Comparison of ENCODE assay signal across 8 cellular contexts in the genomic region with DNA sequence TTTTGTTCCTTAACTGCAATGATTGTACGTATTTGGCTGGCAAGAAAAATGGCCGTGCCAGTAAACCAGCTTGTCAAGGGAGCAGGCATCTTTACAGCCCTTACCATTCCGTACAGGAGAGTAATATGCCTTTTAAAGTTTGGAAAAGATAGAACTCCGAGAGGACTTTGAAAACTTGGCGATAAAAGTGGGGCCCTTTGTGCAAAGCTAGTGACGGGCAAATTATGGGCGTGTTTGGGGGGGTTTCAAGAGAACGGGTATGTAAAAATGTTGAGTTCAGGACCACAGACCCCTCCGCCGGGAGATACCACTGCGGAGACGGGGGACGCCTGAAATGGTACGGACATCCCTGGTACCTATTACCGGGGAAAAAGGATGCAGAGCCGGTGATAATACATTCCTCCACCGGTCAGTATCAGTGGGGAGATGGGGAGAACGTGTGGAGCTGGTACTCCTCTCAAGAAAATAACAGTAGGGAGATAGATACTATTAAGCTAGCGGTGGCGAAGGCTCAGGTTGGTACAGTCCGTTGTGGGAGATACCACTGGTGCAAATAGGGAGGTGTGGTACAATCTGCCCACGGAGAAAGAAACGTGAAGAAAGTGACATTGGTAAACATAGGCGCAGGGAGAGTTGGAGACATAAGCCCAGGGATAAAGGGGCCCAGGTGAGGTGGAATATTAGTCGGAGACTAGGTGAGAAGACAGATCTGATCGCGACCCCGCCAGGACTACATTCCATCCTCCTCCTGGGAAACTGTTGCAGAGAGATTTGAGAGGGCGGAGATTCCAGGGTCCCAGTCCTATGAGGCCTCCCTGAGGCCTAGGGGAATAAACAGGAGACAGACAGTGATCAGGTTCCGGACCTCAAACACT. TPM values are rescaled to one million over a fixed set of nuclear protein-coding genes. Genes with fewer than 3 reads are reported as not detected.
A peak's percentile ranks its signal among the peaks of the same experiment; 100 is the strongest.
DNase-seq lines count a peak whose midpoint lies in the region; ATAC-seq and TF ChIP-seq lines count a peak whose summit lies in the region.

No MANE protein-coding gene starts in this region.

- peaks cover 0 to 6% (median 0%) of the 10 kb centered on the region in 5 donors for H3K27me3 Mint-ChIP-seq in naive thymus-derived CD4-positive, alpha-beta T cell

- H3K9me3 ChIP-seq in Panc1 (ENCODE audit: control insufficient read depth, insufficient read depth, low read depth, low read length): no peaks in the 10 kb centered on the region
- H3K9me3 ChIP-seq in naive thymus-derived CD4-positive, alpha-beta T cell (ENCODE audit: control insufficient read depth in 2 of 3, low read length in 3 of 3): no peaks in the 10 kb centered on the region

- H3K4me2 ChIP-seq in KMS-11: peak overlapping the region; percentile 31; the same call in 1 of the 2 replicates

- peaks cover 6 to 29% (median 10%) of the 10 kb centered on the region in 7 donors for H3K4me1 Mint-ChIP-seq in naive thymus-derived CD4-positive, alpha-beta T cell
- peaks cover 14% of the 10 kb centered on the region for H3K4me1 Mint-ChIP-seq in stimulated activated effector memory CD8-positive, alpha-beta T cell treated with anti-CD3 and anti-CD28 coated beads, Interleukin-12 subunit alpha, Interleukin-12 subunit beta, amount 100 ng/mL, for 72 hours

- POLR2A ChIA-PET in Panc1 (lab: Charles Lee): no interaction called here
- POLR2A ChIA-PET in naive thymus-derived CD4-positive, alpha-beta T cell (lab: Charles Lee): interaction anchor here (0.6 to 1.4 kb wide), 7 partner anchors 18 to 1035 kb away, joined by 3 to 13 read pairs (median 3); partner anchors contain the start of genes ELK1, NDUFB11, RBM10 and RBM3

- H3K36me3 ChIP-seq in KMS-11 (ENCODE audit: insufficient read depth) (no peaks in the 10 kb centered on the region), Panc1 (ENCODE audit: control insufficient read depth, insufficient read depth, low read length) (no peaks in the 10 kb centered on the region)
- no peaks in the 10 kb centered on the region for H3K36me3 ChIP-seq in naive thymus-derived CD4-positive, alpha-beta T cell (ENCODE audit: control insufficient read depth in 2 of 3, insufficient read depth in 3 of 3, low read length in 3 of 3)

- H3K4me1 ChIP-seq in KMS-11 (ENCODE audit: low read depth, poor library complexity, severe bottlenecking): peaks cover 11% of the 10 kb centered on the region
- H3K4me1 ChIP-seq in Panc1 (ENCODE audit: control insufficient read depth, insufficient read depth, low read length): no peaks in the 10 kb centered on the region; the same call in 1 of the 2 replicates
- H3K4me1 ChIP-seq in naive thymus-derived CD4-positive, alpha-beta T cell (ENCODE audit: control insufficient read depth in 2 of 2, insufficient read depth in 2 of 2, low read length in 2 of 2): no peaks in the 10 kb centered on the region

- H3K27ac Mint-ChIP-seq in naive thymus-derived CD4-positive, alpha-beta T cell: peak overlapping the region; percentile 93 to 99 (median 98)
- H3K27ac Mint-ChIP-seq in stimulated activated effector memory CD8-positive, alpha-beta T cell treated with anti-CD3 and anti-CD28 coated beads, Interleukin-12 subunit alpha, Interleukin-12 subunit beta, amount 100 ng/mL, for 72 hours: peak overlapping the region; percentile 98

- no peak for TF ChIP-seq CTCF in KMS-11 (conservative IDR thresholded peaks at IDR 0.05; ENCODE audit: low read depth, low read length)
- TF ChIP-seq CTCF in Panc1 (IDR thresholded peaks at IDR 0.05): no peak

- intact Hi-C loops in Panc1 (cut with micrococcal nuclease; ENCODE audit: unreplicated experiment): no loop called here
- intact Hi-C loops in naive thymus-derived CD4-positive, alpha-beta T cell (cut with micrococcal nuclease): loop anchor here (2.0 to 10.0 kb wide), 5 partner anchors 370 to 879 kb away; partner anchors contain the start of genes NDUFB11 (in 2 of the 2), ARAF (in 1 of the 2), EBP (in 1 of the 2) and ELK1 (in 1 of the 2)

- H4K20me1 ChIP-seq in KMS-11 (ENCODE audit: insufficient read depth): no peaks in the 10 kb centered on the region

- H3K27me3 ChIP-seq in KMS-11 (ENCODE audit: insufficient read depth, low read depth) (no peaks in the 10 kb centered on the region), Panc1 (ENCODE audit: control insufficient read depth, insufficient read depth, low read length) (no peaks in the 10 kb centered on the region)
- H3K27me3 ChIP-seq in naive thymus-derived CD4-positive, alpha-beta T cell (ENCODE audit: control insufficient read depth in 2 of 2, insufficient read depth in 2 of 2, low read length in 2 of 2): no peaks in the 10 kb centered on the region

- H3K4me3 ChIP-seq in KMS-11 (IDR thresholded peaks at IDR 0.05; ENCODE audit: insufficient read depth, low read depth, low read length) (no peak overlapping the region), Panc1 (ENCODE audit: low read depth in 2 of 2, low read length in 2 of 2) (peak overlapping the region; percentile 59 to 68)
- peak overlapping the region; percentile 96 for H3K4me3 ChIP-seq in naive thymus-derived CD4-positive, alpha-beta T cell (ENCODE audit: low read length)

- peak; percentile 64 for DNase-seq in A172 (ENCODE audit: low spot score)
- DNase-seq in Panc1 (ENCODE audit: low read depth, low spot score): no peak
- peak; percentile 59 for DNase-seq in activated T-helper 9 cell treated with anti-CD3 and anti-CD28 coated beads, Interleukin-2, amount 50 U/mL, for 16 hours (ENCODE audit: low read depth)
- peak; percentile 87 for DNase-seq in fibroblast of peridontal ligament (ENCODE audit: extremely low read depth)
- peak; percentile 57 to 90 (median 87) for DNase-seq in naive thymus-derived CD4-positive, alpha-beta T cell
- DNase-seq in stimulated activated effector memory CD8-positive, alpha-beta T cell treated with anti-CD3 and anti-CD28 coated beads, Interleukin-12 subunit alpha, Interleukin-12 subunit beta, amount 100 ng/mL, for 72 hours (ENCODE audit: low spot score in 2 of 2): peak; percentile 57 to 82

- in situ Hi-C loops in Panc1 (cut with HindIII; ENCODE audit: low pct_unique_long_range_greater_than_20kb, low sequenced_read_pairs): no loop called here

- H3K36me3 Mint-ChIP-seq in naive thymus-derived CD4-positive, alpha-beta T cell: no peaks in the 10 kb centered on the region
- H3K36me3 Mint-ChIP-seq in stimulated activated effector memory CD8-positive, alpha-beta T cell treated with anti-CD3 and anti-CD28 coated beads, Interleukin-12 subunit alpha, Interleukin-12 subunit beta, amount 100 ng/mL, for 72 hours: no peaks in the 10 kb centered on the region

- no TSS peak for BruUV-seq in Panc1 (replicated peaks; lab: Mats Ljungman, UMichigan)

- H3K27ac ChIP-seq in KMS-11: peak overlapping the region; percentile 77
- peak overlapping the region; percentile 99 for H3K27ac ChIP-seq in Panc1 (ENCODE audit: low read length)
- H3K27ac ChIP-seq in naive thymus-derived CD4-positive, alpha-beta T cell (ENCODE audit: low read depth, low read length): peak overlapping the region; percentile 87

- peak overlapping the region; percentile 77 for H2AFZ ChIP-seq in KMS-11 (ENCODE audit: low read depth)

- ATAC-seq in GM19023 (IDR thresholded peaks at IDR 0.05; ENCODE audit: unreplicated experiment) (peak; percentile 69), Panc1 (peak; percentile 91)
- peak; percentile 77 for ATAC-seq in naive thymus-derived CD4-positive, alpha-beta T cell
- peak; percentile 77 for ATAC-seq in stimulated activated effector memory CD8-positive, alpha-beta T cell treated with anti-CD3 and anti-CD28 coated beads, Interleukin-12 subunit alpha, Interleukin-12 subunit beta, amount 100 ng/mL, for 72 hours

- peak overlapping the region; percentile 87 for H3K9ac ChIP-seq in KMS-11

- no peaks in the 10 kb centered on the region for H3K79me2 ChIP-seq in KMS-11 (ENCODE audit: insufficient read depth, low read depth)

- H3K9me3 Mint-ChIP-seq in naive thymus-derived CD4-positive, alpha-beta T cell: peaks cover 0 to 6% (median 0%) of the 10 kb centered on the region in 11 donors
- H3K9me3 Mint-ChIP-seq in stimulated activated effector memory CD8-positive, alpha-beta T cell treated with anti-CD3 and anti-CD28 coated beads, Interleukin-12 subunit alpha, Interleukin-12 subunit beta, amount 100 ng/mL, for 72 hours: no peaks in the 10 kb centered on the region

- CTCF ChIA-PET in Panc1 (lab: Charles Lee): interaction anchor here (0.5 kb wide), 1 partner anchor 147 kb away, joined by 3 read pairs; no protein-coding TSS in a partner anchor
- CTCF ChIA-PET in naive thymus-derived CD4-positive, alpha-beta T cell (lab: Charles Lee): interaction anchor here (1.2 kb wide), 1 partner anchor 190 kb away, joined by 5 read pairs; no protein-coding TSS in a partner anchor

- H3K4me3 Mint-ChIP-seq in naive thymus-derived CD4-positive, alpha-beta T cell: peak overlapping the region; percentile 91 to 97 (median 94)
- H3K4me3 Mint-ChIP-seq in stimulated activated effector memory CD8-positive, alpha-beta T cell treated with anti-CD3 and anti-CD28 coated beads, Interleukin-12 subunit alpha, Interleukin-12 subunit beta, amount 100 ng/mL, for 72 hours: peak overlapping the region; percentile 84

RNA-seq across cellular contexts. Expression of gene SPACA5, which starts 14.5 kb away (rescaled TPM):
- not detected in 2 replicates for total RNA-seq in A172 (2014; rRNA removed; shearing (Covaris generic))
- total RNA-seq in Panc1 (2021; ENCODE audit: unreplicated experiment): not detected
- not detected for polyA plus RNA-seq in Panc1 (2012; ENCODE audit: insufficient read length)
- under 1 TPM in 1 of 5 experiments, not detected in 4; 0.59 TPM for total RNA-seq in naive thymus-derived CD4-positive, alpha-beta T cell
- polyA plus RNA-seq in naive thymus-derived CD4-positive, alpha-beta T cell: under 1 TPM in 1 of 2 donors, not detected in 1; 0.60 TPM

RNA-seq across cellular contexts. Expression of gene ZNF182, which starts 17.5 kb away (rescaled TPM):
- total RNA-seq in A172 (2014; rRNA removed; shearing (Covaris generic)): 3.6 and 4.2 TPM in 2 replicates
- 11.1 TPM for total RNA-seq in Panc1 (2021; ENCODE audit: unreplicated experiment)
- polyA plus RNA-seq in Panc1 (2012; ENCODE audit: insufficient read length): 5.2 TPM
- 10 to 100 TPM in 2 of 5 experiments, 1 to 10 TPM in 3; 6.6 to 16.7 (median 9.0) TPM for total RNA-seq in naive thymus-derived CD4-positive, alpha-beta T cell
- polyA plus RNA-seq in naive thymus-derived CD4-positive, alpha-beta T cell: 1 to 10 TPM; 4.6 to 10.0 TPM

RNA-seq across cellular contexts. Expression of gene ZNF630, which starts 50.2 kb away (rescaled TPM):
- total RNA-seq in A172 (2014; rRNA removed; shearing (Covaris generic)): 2.7 and 3.5 TPM in 2 replicates
- total RNA-seq in Panc1 (2021; ENCODE audit: unreplicated experiment): 3.0 TPM
- 1.8 TPM for polyA plus RNA-seq in Panc1 (2012; ENCODE audit: insufficient read length)
- 1 to 10 TPM in 4 of 5 experiments, under 1 TPM in 1; 0.53 to 5.1 (median 2.2) TPM for total RNA-seq in naive thymus-derived CD4-positive, alpha-beta T cell
- polyA plus RNA-seq in naive thymus-derived CD4-positive, alpha-beta T cell: 1 to 10 TPM in 1 of 2 donors, under 1 TPM in 1; 0.60 to 1.2 TPM
